22 cellular contexts compared by ENCODE assay signal in the genomic region with DNA sequence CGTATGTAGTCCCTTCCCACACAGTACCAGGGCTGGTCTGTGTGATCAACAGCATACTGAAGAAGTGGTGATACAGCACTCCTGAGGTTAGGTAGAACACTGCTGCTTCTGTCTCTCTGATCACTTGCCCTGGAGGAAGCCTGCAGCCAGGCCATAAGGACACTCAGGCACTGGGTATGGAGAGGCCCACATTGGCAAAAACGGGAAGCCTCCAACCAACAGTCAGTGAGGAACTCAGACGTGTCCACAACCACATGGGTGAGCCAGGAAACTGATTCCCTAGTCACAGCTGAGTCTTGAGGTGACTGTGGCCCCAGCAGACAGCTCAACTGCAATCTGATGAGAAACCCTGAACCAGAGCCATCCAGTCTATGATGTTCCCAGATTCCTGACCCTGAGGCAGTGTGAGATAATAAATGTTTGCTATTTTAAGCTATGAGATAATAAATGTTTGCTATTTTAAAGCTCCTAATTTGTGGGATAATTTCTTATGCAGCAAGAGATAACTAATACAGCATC.
A peak's percentile ranks its signal among the peaks of the same experiment; 100 is the strongest.
DNase-seq lines count a peak whose midpoint lies in the region; ATAC-seq and TF ChIP-seq lines count a peak whose summit lies in the region.
"Had no signal": no experiment of that assay in that cellular context is flagged by ENCODE, and none has a peak within 500 bp of the region (broad histone marks: within the 10 kb centered on the region; RNA-seq: fewer than 3 reads in every experiment).

No MANE protein-coding gene starts in this region.

- in situ Hi-C loops in gastrocnemius medialis (cut with MboI; ENCODE audit: low sequenced_read_pairs in 4 of 4): no loop called here

- H4K5ac ChIP-seq in H9 (ENCODE audit: insufficient read length, low read depth, low read length): no peak overlapping the region

- peak overlapping the region in 2 of 3 experiments; percentile 42 to 58; a peak in 2 of 7 replicates for H3K27ac Mint-ChIP-seq in H9
- H3K27ac Mint-ChIP-seq: CD8-positive, alpha-beta memory T cell had no signal

- peaks cover 0 to 4% of the 10 kb centered on the region in 2 experiments; a peak in 1 of 5 replicates for H3K9me3 Mint-ChIP-seq in H9
- H3K9me3 Mint-ChIP-seq: CD8-positive, alpha-beta memory T cell had no signal

- TF ChIP-seq CTCF in BE2C (IDR thresholded peaks at IDR 0.05; ENCODE audit: low read depth, low read length) (no peak), H9 (conservative IDR thresholded peaks at IDR 0.05) (no peak), gastrocnemius medialis (IDR thresholded peaks at IDR 0.05 in 4 of 5, conservative IDR thresholded peaks at IDR 0.05 in 1 of 5) (no peak)

- no peak overlapping the region for H3K14ac ChIP-seq in H9 (ENCODE audit: insufficient read depth, low read length)

- H2BK120ac ChIP-seq in H9 (ENCODE audit: low read depth, low read length, poor library complexity, severe bottlenecking): no peak overlapping the region

- ATAC-seq in gastrocnemius medialis (peak; percentile 10 to 19), GM21526 (IDR thresholded peaks at IDR 0.05; ENCODE audit: low FRiP score, unreplicated experiment) (no peak), GM19324 (IDR thresholded peaks at IDR 0.05; ENCODE audit: low FRiP score, unreplicated experiment) (no peak)

- no peaks in the 10 kb centered on the region for H3K79me2 ChIP-seq in H9 (ENCODE audit: insufficient read depth, low read length)

- no peak overlapping the region for H3K56ac ChIP-seq in H9 (ENCODE audit: insufficient read length, low read depth, low read length)

- H3K4me3 ChIP-seq in BE2C (ENCODE audit: low read depth, low read length) (no peak overlapping the region), gastrocnemius medialis (no peak overlapping the region)

- no peaks in the 10 kb centered on the region; a peak in 1 of 4 replicates for H3K4me1 Mint-ChIP-seq in H9
- H3K4me1 Mint-ChIP-seq: CD8-positive, alpha-beta memory T cell had no signal

- TF ChIP-seq POLR2A in gastrocnemius medialis (IDR thresholded peaks at IDR 0.05): no peak

- no peak overlapping the region for H3K4ac ChIP-seq in H9 (ENCODE audit: low read depth, low read length)

- H3K9ac ChIP-seq in H9 (ENCODE audit: extremely low read depth, insufficient read length, low read length): no peak overlapping the region
- H3K9ac ChIP-seq: SK-N-SH had no signal

- H3K79me1 ChIP-seq in H9 (ENCODE audit: insufficient read depth, low read depth, low read length, poor library complexity, severe bottlenecking): no peaks in the 10 kb centered on the region

- H3K18ac ChIP-seq in H9 (ENCODE audit: insufficient read length, low read depth, low read length): no peak overlapping the region

- H3K4me3 Mint-ChIP-seq in H9: no peak overlapping the region
- H3K4me3 Mint-ChIP-seq: CD8-positive, alpha-beta memory T cell had no signal

- H3K27me3 Mint-ChIP-seq in H9 (ENCODE audit: low read depth): no peaks in the 10 kb centered on the region

- H3K23ac ChIP-seq in H9 (ENCODE audit: insufficient read length, low read depth, low read length): no peak overlapping the region

- DNase-seq in BE2C (peak; percentile 12), H9 (no peak), SKM-1 treated with dmso at 0.1 percent for 144 hours (lab: John Stamatoyannopoulos, UW; ENCODE audit: unreplicated experiment) (peak; percentile 50), gastrocnemius medialis (no peak), hepatic stellate cell (ENCODE audit: low spot score) (no peak)
- DNase-seq: AML-193; Calu3; CD8-positive, alpha-beta memory T cell; GDM1; MM.1S; NCI-H1092 treated with DMSO at 0.1 percent for 48 hours; NCI-H146; NCI-H2029; NCI-H226; NCI-H510A treated with DMSO at 0.1 percent for 48 hours; NCI-H748 treated with DMSO at 0.1 percent for 48 hours; OCI-M1; SHP77; SK-N-SH had no signal

- H2AFZ ChIP-seq in H9 (ENCODE audit: low read length): no peak overlapping the region

- H3K36me3 Mint-ChIP-seq in H9 (ENCODE audit: insufficient read depth in 1 of 3, low read depth in 3 of 3): peaks cover 4 to 18% (median 14%) of the 10 kb centered on the region in 3 experiments; a peak in 6 of 7 replicates

- no peaks in the 10 kb centered on the region; the same call in 1 of the 2 replicates for H3K4me1 ChIP-seq in BE2C
- no peaks in the 10 kb centered on the region for H3K4me1 ChIP-seq in H9 (ENCODE audit: insufficient read depth, low read length)
- no peaks in the 10 kb centered on the region for H3K4me1 ChIP-seq in gastrocnemius medialis

- no peak overlapping the region for H2AK5ac ChIP-seq in H9 (ENCODE audit: insufficient read length, low read length)

- no peak overlapping the region for H2BK5ac ChIP-seq in H9 (ENCODE audit: insufficient read length, low read length)

- no peak overlapping the region for H2BK20ac ChIP-seq in H9 (ENCODE audit: low read depth, low read length, poor library complexity, severe bottlenecking)

- no peak overlapping the region for H3K27ac ChIP-seq in H9 (ENCODE audit: insufficient read length, low read depth, low read length)
- no peak overlapping the region for H3K27ac ChIP-seq in gastrocnemius medialis
- H3K27ac ChIP-seq: C4-2B had no signal

- no peak overlapping the region for H3T11ph ChIP-seq in H9 (ENCODE audit: low read length)

- WGBS in H9 (ENCODE audit: extremely low coverage, insufficient read length, low lambda C conversion rate): no CpG with 5 or more reads among the region's 3 CpGs

- H4K91ac ChIP-seq in H9 (ENCODE audit: insufficient read length, low read depth, low read length): no peak overlapping the region

- peaks cover 3% of the 10 kb centered on the region for H3K36me3 ChIP-seq in BE2C
- peaks cover 0 to 10% of the 10 kb centered on the region in 2 donors for H3K36me3 ChIP-seq in gastrocnemius medialis

- no peak overlapping the region for H2BK15ac ChIP-seq in H9 (ENCODE audit: low read depth, low read length)

- H2BK12ac ChIP-seq in H9 (ENCODE audit: insufficient read length, low read depth, low read length): no peak overlapping the region

- no peak overlapping the region for H4K8ac ChIP-seq in H9 (replicated peaks; ENCODE audit: insufficient read length, low read depth, low read length)

- no peaks in the 10 kb centered on the region for H3K9me3 ChIP-seq in BE2C
- no peaks in the 10 kb centered on the region for H3K9me3 ChIP-seq in H9 (ENCODE audit: control insufficient read depth, low read depth, low read length)
- H3K9me3 ChIP-seq in gastrocnemius medialis: no peaks in the 10 kb centered on the region
- H3K9me3 ChIP-seq: SK-N-SH had no signal

- no peaks in the 10 kb centered on the region for H4K20me1 ChIP-seq in H9 (ENCODE audit: control insufficient read depth, insufficient read depth, insufficient read length)

- no peaks in the 10 kb centered on the region for H3K23me2 ChIP-seq in H9 (ENCODE audit: insufficient read length, low read depth, low read length, poor library complexity, severe bottlenecking)

- H3K27me3 ChIP-seq in BE2C: no peaks in the 10 kb centered on the region
- H3K27me3 ChIP-seq in H9 (ENCODE audit: insufficient read depth, low read length): no peaks in the 10 kb centered on the region
- no peaks in the 10 kb centered on the region for H3K27me3 ChIP-seq in gastrocnemius medialis

- no peak overlapping the region for H3K4me2 ChIP-seq in H9 (ENCODE audit: insufficient read depth, insufficient read length, low read length)
- H3K4me2 ChIP-seq: SK-N-SH had no signal

- intact Hi-C loops in gastrocnemius medialis (cut with DNase I; ENCODE audit: low total_unique reads): no loop called here

Comparison
In these comparisons a context has a peak if more than half of its experiments do, and no peak if none do; other contexts are left out.
1. DNase-seq: peak in BE2C (single experiment) and SKM-1 treated with dmso at 0.1 percent for 144 hours (single experiment); none in H9 (single experiment), gastrocnemius medialis (0 of 2) and hepatic stellate cell (single experiment).
2. ATAC-seq: peak in gastrocnemius medialis (2 of 2); none in GM21526 (single experiment) and GM19324 (single experiment).